ENCODE assay signal across 10 cellular contexts in genomic region chr6:155801046-155801445, GRCh38.
"Had no signal": no experiment of that assay in that cellular context is flagged by ENCODE, and none has a peak within 500 bp of the region (broad histone marks: within the 10 kb centered on the region; RNA-seq: fewer than 3 reads in every experiment).

No MANE protein-coding gene starts in this region.

- H3K4me3 ChIP-seq: GM23248, HAP-1 had no signal

- H3K4me3 Mint-ChIP-seq: HFFc6 had no signal

- H3K4me1 ChIP-seq: HAP-1 had no signal

- H3K9me3 Mint-ChIP-seq: HFFc6 had no signal

- H3K27ac Mint-ChIP-seq: HFFc6 had no signal

- DNase-seq: GM23248, GOT3, H7, HFFc6, IMR-90, Karpas-422, KBM-7 had no signal

- H3K27ac ChIP-seq: GM23248, HL-60, KMS-11 had no signal

- H3K36me3 ChIP-seq: HAP-1 had no signal
